In genomic region chr15:56353740-56354139, GRCh38 we compare ENCODE assay signal across 17 cellular contexts. TPM values are rescaled to one million over a fixed set of nuclear protein-coding genes. Genes with fewer than 3 reads are reported as not detected.
DNase-seq lines count a peak whose midpoint lies in the region; ATAC-seq and TF ChIP-seq lines count a peak whose summit lies in the region.
"Had no signal": no experiment of that assay in that cellular context is flagged by ENCODE, and none has a peak within 500 bp of the region (broad histone marks: within the 10 kb centered on the region; RNA-seq: fewer than 3 reads in every experiment).

No MANE protein-coding gene starts in this region.

- no peak overlapping the region for H3K23ac ChIP-seq in IMR-90 (ENCODE audit: low read depth, low read length)

- H3K36me3 ChIP-seq in IMR-90 (ENCODE audit: control insufficient read depth, insufficient read depth, low read length) (no peaks in the 10 kb centered on the region), PC-3 (ENCODE audit: low read depth, low read length) (no peaks in the 10 kb centered on the region)
- H3K36me3 ChIP-seq: MG63, Peyer's patch had no signal

- H3F3A ChIP-seq in PC-3 (ENCODE audit: low read length, unreplicated experiment), result no peaks in the 10 kb centered on the region

- H3K27me3 ChIP-seq in IMR-90 (ENCODE audit: control insufficient read depth, insufficient read depth, low read length), result no peaks in the 10 kb centered on the region
- no peaks in the 10 kb centered on the region for H3K27me3 ChIP-seq in PC-3 (ENCODE audit: low read length)
- H3K27me3 ChIP-seq: MG63, Peyer's patch had no signal

- no peaks in the 10 kb centered on the region for H4K20me1 ChIP-seq in IMR-90 (ENCODE audit: insufficient read depth, low read length)
- no peaks in the 10 kb centered on the region for H4K20me1 ChIP-seq in PC-3 (ENCODE audit: low read length)

- TF ChIP-seq RAD21 in IMR-90 (IDR thresholded peaks at IDR 0.05; ENCODE audit: low read length), result no peak

- POLR2A ChIA-PET in IMR-90 (lab: Charles Lee; ENCODE audit: unreplicated experiment), result no interaction called here
- POLR2A ChIA-PET in PC-3 (lab: Charles Lee; ENCODE audit: unreplicated experiment), result no interaction called here

- BruUV-seq in IMR-90 (replicated peaks; lab: Mats Ljungman, UMichigan) (no TSS peak), PC-3 (replicated peaks; lab: Mats Ljungman, UMichigan) (no TSS peak)

- no peaks in the 10 kb centered on the region for H3K9me3 ChIP-seq in IMR-90 (ENCODE audit: control insufficient read depth, insufficient read depth, low read length)
- H3K9me3 ChIP-seq in PC-3 (ENCODE audit: low read length), result no peaks in the 10 kb centered on the region
- H3K9me3 ChIP-seq: MG63, Peyer's patch had no signal

- no peak overlapping the region for H2BK120ac ChIP-seq in IMR-90 (ENCODE audit: low read depth, low read length)

- H3K9me2 ChIP-seq in PC-3 (replicated peaks; ENCODE audit: low read length), result no peaks in the 10 kb centered on the region

- no peak for DNase-seq in activated T-cell treated with anti-CD3 and anti-CD28 coated beads, Interleukin-2, amount 50 U/mL, for 72 hours
- DNase-seq in activated T-cell treated with anti-CD3 and anti-CD28 coated beads for 4 hours, result no peak
- DNase-seq in IMR-90, result no peak
- peak; percentile 27 for DNase-seq in fibroblast of pulmonary artery (ENCODE audit: low read depth)
- no peak for DNase-seq in ACHN
- no peak for DNase-seq in PC-3
- DNase-seq: CD4-positive, CD25-positive, alpha-beta regulatory T cell; GOT3; MG63; NCI-H1092; NCI-H1436; NCI-H187 treated with DMSO at 0.1 percent for 48 hours; NCI-H510A treated with DMSO at 0.1 percent for 48 hours; NCI-H774; NK-92 treated with Interleukin-12 subunit alpha and Interleukin-12 subunit beta, amount 100 ng/mL, for 24 hours; Peyer's patch had no signal

- H3K27me3 Mint-ChIP-seq in activated T-cell treated with anti-CD3 and anti-CD28 coated beads, Interleukin-2, amount 50 U/mL, for 72 hours (ENCODE audit: low read depth), result no peaks in the 10 kb centered on the region

- H4K5ac ChIP-seq in IMR-90 (ENCODE audit: low read depth, low read length), result no peak overlapping the region

- H3K4me3 Mint-ChIP-seq in activated T-cell treated with anti-CD3 and anti-CD28 coated beads, Interleukin-2, amount 50 U/mL, for 72 hours, result no peak overlapping the region
- H3K4me3 Mint-ChIP-seq: CD4-positive, CD25-positive, alpha-beta regulatory T cell had no signal

- no peak overlapping the region for H3K9ac ChIP-seq in IMR-90 (ENCODE audit: low read depth, low read length)
- no peak overlapping the region for H3K9ac ChIP-seq in PC-3 (ENCODE audit: low read length)

- H3K4ac ChIP-seq in IMR-90 (ENCODE audit: low read depth, low read length), result no peak overlapping the region

- no peak overlapping the region for H2AK5ac ChIP-seq in IMR-90 (ENCODE audit: low read depth, low read length)

- H3K4me3 ChIP-seq in IMR-90 (ENCODE audit: insufficient read depth, low read depth, low read length), result no peak overlapping the region
- no peak overlapping the region for H3K4me3 ChIP-seq in fibroblast of pulmonary artery (replicated peaks; ENCODE audit: low read depth, low read length)
- no peak overlapping the region for H3K4me3 ChIP-seq in PC-3 (ENCODE audit: low read length)
- H3K4me3 ChIP-seq: MG63, Peyer's patch had no signal

- TF ChIP-seq CTCF in IMR-90 (conservative IDR thresholded peaks at IDR 0.05; ENCODE audit: low read depth, low read length), result no peak
- TF ChIP-seq CTCF in fibroblast of pulmonary artery (IDR thresholded peaks at IDR 0.05; ENCODE audit: low read length, missing control alignments), result no peak
- no peak for TF ChIP-seq CTCF in PC-3 (conservative IDR thresholded peaks at IDR 0.05; ENCODE audit: low read depth, low read length)

- H2BK20ac ChIP-seq in IMR-90 (ENCODE audit: low read depth, low read length), result no peak overlapping the region

- no peak overlapping the region for H3K4me2 ChIP-seq in IMR-90 (ENCODE audit: low read depth, low read length)
- no peak overlapping the region for H3K4me2 ChIP-seq in PC-3 (ENCODE audit: low read length)

- H2BK5ac ChIP-seq in IMR-90 (ENCODE audit: low read depth, low read length, poor library complexity, severe bottlenecking), result no peak overlapping the region

- intact Hi-C loops in IMR-90 (cut with micrococcal nuclease), result no loop called here
- intact Hi-C loops in PC-3 (cut with micrococcal nuclease), result no loop called here

- H3K18ac ChIP-seq in IMR-90 (ENCODE audit: low read depth, low read length), result no peak overlapping the region

- CTCF ChIA-PET in IMR-90 (lab: Yijun Ruan, JAX), result no interaction called here
- CTCF ChIA-PET in PC-3 (lab: Charles Lee), result no interaction called here

- H3K27ac Mint-ChIP-seq in activated T-cell treated with anti-CD3 and anti-CD28 coated beads, Interleukin-2, amount 50 U/mL, for 72 hours, result peak overlapping the region; percentile 28
- H3K27ac Mint-ChIP-seq: CD4-positive, CD25-positive, alpha-beta regulatory T cell had no signal

- no peaks in the 10 kb centered on the region for H3K36me3 Mint-ChIP-seq in activated T-cell treated with anti-CD3 and anti-CD28 coated beads, Interleukin-2, amount 50 U/mL, for 72 hours (ENCODE audit: insufficient read depth in 2 of 2)
- H3K36me3 Mint-ChIP-seq: CD4-positive, CD25-positive, alpha-beta regulatory T cell had no signal

- no peak overlapping the region for H4K91ac ChIP-seq in IMR-90 (ENCODE audit: insufficient read depth, low read depth, low read length)

- dilution Hi-C loops in IMR-90 (cut with HindIII; ENCODE audit: low sequenced_read_pairs, unreplicated experiment), result no loop called here

- H3K79me2 ChIP-seq in PC-3 (ENCODE audit: low read length), result no peaks in the 10 kb centered on the region

- no peaks in the 10 kb centered on the region for H3K79me1 ChIP-seq in IMR-90 (ENCODE audit: low read depth in 1 of 2, low read length in 2 of 2)

- no peak overlapping the region for H3K56ac ChIP-seq in IMR-90 (ENCODE audit: extremely low read depth, insufficient read depth, low read length)

- H4K8ac ChIP-seq in IMR-90 (ENCODE audit: low read depth in 2 of 2, low read length in 2 of 2), result no peak overlapping the region

- H2BK15ac ChIP-seq in IMR-90 (ENCODE audit: low read depth, low read length), result no peak overlapping the region

- in situ Hi-C loops in IMR-90 (cut with MboI; ENCODE audit: low sequenced_read_pairs) (no loop called here), ACHN (cut with HindIII; ENCODE audit: low pct_ligation_motif_present, low pct_unique_long_range_greater_than_20kb, low sequenced_read_pairs) (no loop called here)

- H3K4me1 ChIP-seq in IMR-90 (ENCODE audit: control insufficient read depth, insufficient read depth, low read length), result no peaks in the 10 kb centered on the region
- peaks cover 19% of the 10 kb centered on the region for H3K4me1 ChIP-seq in PC-3 (ENCODE audit: insufficient read depth, low read length)
- H3K4me1 ChIP-seq: Peyer's patch had no signal

- no peak overlapping the region for H2AK9ac ChIP-seq in IMR-90 (replicated peaks; ENCODE audit: low read depth, low read length, poor library complexity)

- H3K9me1 ChIP-seq in IMR-90 (ENCODE audit: insufficient read depth, low read length), result no peaks in the 10 kb centered on the region

- H3K9me3 Mint-ChIP-seq in activated T-cell treated with anti-CD3 and anti-CD28 coated beads, Interleukin-2, amount 50 U/mL, for 72 hours, result no peaks in the 10 kb centered on the region

- H2AFZ ChIP-seq in IMR-90 (replicated peaks; ENCODE audit: low read length, poor library complexity), result no peak overlapping the region
- no peak overlapping the region for H2AFZ ChIP-seq in PC-3 (ENCODE audit: low read length)

- H3K27ac ChIP-seq in IMR-90 (ENCODE audit: insufficient read depth, low read length) (no peak overlapping the region), PC-3 (ENCODE audit: low read length) (no peak overlapping the region)
- H3K27ac ChIP-seq: Peyer's patch had no signal

- H3K4me1 Mint-ChIP-seq in activated T-cell treated with anti-CD3 and anti-CD28 coated beads, Interleukin-2, amount 50 U/mL, for 72 hours (ENCODE audit: low read depth), result no peaks in the 10 kb centered on the region
- H3K4me1 Mint-ChIP-seq: CD4-positive, CD25-positive, alpha-beta regulatory T cell had no signal

- no peak for TF ChIP-seq POLR2A in IMR-90 (IDR thresholded peaks at IDR 0.05; ENCODE audit: low read depth, low read length)

- no peak for ATAC-seq in activated T-cell treated with anti-CD3 and anti-CD28 coated beads, Interleukin-2, amount 50 U/mL, for 72 hours (replicated peaks in 1 of 2)
- ATAC-seq in IMR-90 (ENCODE audit: low read depth) (no peak), GM19324 (IDR thresholded peaks at IDR 0.05; ENCODE audit: low FRiP score, unreplicated experiment) (no peak), PC-3 (no peak)

- H3K14ac ChIP-seq in IMR-90 (replicated peaks; ENCODE audit: low read depth, low read length), result no peak overlapping the region

TF ChIP-seq in IMR-90, 13 proteins besides CTCF, POLR2A, EP300 and RAD21:
- TF ChIP-seq RFX5 (IDR thresholded peaks at IDR 0.05; ENCODE audit: low read depth, low read length) (no peak), CEBPB (IDR thresholded peaks at IDR 0.05; ENCODE audit: low read depth, low read length) (peak; percentile 42; the same call in 1 of the 2 replicates)

RNA-seq across cellular contexts. Expression of gene TEX9, which starts 11.5 kb away (rescaled TPM):
- 1 to 10 TPM; 1.2 to 2.6 TPM for total RNA-seq in activated T-cell treated with anti-CD3 and anti-CD28 coated beads, Interleukin-2, amount 50 U/mL, for 72 hours
- total RNA-seq in IMR-90 (2012; rRNA removed) (1.4 and 2.5 TPM in 2 replicates), PC-3 (2014; rRNA removed) (2.4 and 3.3 TPM in 2 replicates)
- 0.42 and 0.63 TPM in 2 replicates for polyA plus RNA-seq in IMR-90 (2012; rRNA removed)
- polyA plus RNA-seq in IMR-90 (2012; cell fraction: cytosol; rRNA removed), result 0.05 TPM in 1 of 2 replicates, not detected in the other
- polyA plus RNA-seq in IMR-90 (2012; cell fraction: nucleus; rRNA removed; ENCODE audit: low replicate concordance), result 0.08 and 1.2 TPM in 2 replicates
